Comparison of ENCODE assay signal across 34 cellular contexts in the genomic region with DNA sequence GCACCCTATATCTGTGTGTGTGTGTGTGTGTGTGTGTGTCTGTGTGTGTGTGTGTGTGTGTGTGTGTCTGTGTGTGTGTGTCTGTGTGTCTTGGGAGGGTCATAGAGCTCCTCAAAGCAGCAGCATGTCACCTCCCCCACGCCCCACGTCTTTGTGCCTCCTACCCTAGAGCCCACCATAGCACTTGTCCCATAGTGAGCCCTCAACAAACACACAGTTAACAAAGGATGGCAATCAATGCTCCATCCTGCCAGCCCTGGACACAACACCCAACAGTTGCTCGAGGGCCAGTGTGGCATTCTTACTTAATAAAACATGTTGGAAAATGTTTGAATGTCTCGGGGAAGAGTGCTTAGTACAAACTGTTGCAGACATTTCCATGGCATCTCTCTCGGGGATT. TPM values are rescaled to one million over a fixed set of nuclear protein-coding genes. Genes with fewer than 3 reads are reported as not detected.
DNase-seq lines count a peak whose midpoint lies in the region; ATAC-seq and TF ChIP-seq lines count a peak whose summit lies in the region.
"Had no signal": no experiment of that assay in that cellular context is flagged by ENCODE, and none has a peak within 500 bp of the region (broad histone marks: within the 10 kb centered on the region; RNA-seq: fewer than 3 reads in every experiment).

No MANE protein-coding gene starts in this region.

- no peak for ATAC-seq in GM19467 (IDR thresholded peaks at IDR 0.05; ENCODE audit: unreplicated experiment)
- ATAC-seq: A549; CD8-positive, alpha-beta T cell had no signal

- H3K4me1 ChIP-seq in esophagus muscularis mucosa (no peaks in the 10 kb centered on the region), parathyroid adenoma (peaks cover 18% of the 10 kb centered on the region)
- H3K4me1 ChIP-seq: A549; BE2C; BLaER1; BLaER1 treated with 17β-estradiol and CSF1 and Interleukin-3, amounts not matched to agents 10 nM and 100 nM; Caco-2 had no signal

- intact Hi-C loops in esophagus muscularis mucosa (cut with DNase I), result no loop called here
- intact Hi-C loops in dorsolateral prefrontal cortex (cut with DNase I), result no loop called here

- H3K4me1 Mint-ChIP-seq in osteocyte (ENCODE audit: unreplicated experiment), result no peaks in the 10 kb centered on the region
- H3K4me1 Mint-ChIP-seq: B cell; CD14-positive monocyte; CD4-positive, alpha-beta memory T cell; CD4-positive, CD25-positive, alpha-beta regulatory T cell; CD8-positive, alpha-beta memory T cell had no signal

- H3K4me3 ChIP-seq in esophagus muscularis mucosa, result no peak overlapping the region
- no peak overlapping the region for H3K4me3 ChIP-seq in parathyroid adenoma (ENCODE audit: low read depth, low read length)
- H3K4me3 ChIP-seq in dorsolateral prefrontal cortex, result no peak overlapping the region
- H3K4me3 ChIP-seq: A549; BLaER1; BLaER1 treated with 17β-estradiol and CSF1 and Interleukin-3, amounts not matched to agents 10 nM and 100 nM had no signal

- H3K36me3 ChIP-seq in esophagus muscularis mucosa, result no peaks in the 10 kb centered on the region
- H3K36me3 ChIP-seq in parathyroid adenoma (ENCODE audit: control insufficient read depth, insufficient read depth, low read length), result no peaks in the 10 kb centered on the region
- H3K36me3 ChIP-seq: BE2C; BLaER1; BLaER1 treated with 17β-estradiol and CSF1 and Interleukin-3, amounts not matched to agents 10 nM and 100 nM had no signal

- no peak overlapping the region for H3K27ac Mint-ChIP-seq in osteocyte (ENCODE audit: unreplicated experiment)
- H3K27ac Mint-ChIP-seq: B cell; CD14-positive monocyte; CD4-positive, alpha-beta memory T cell; CD4-positive, alpha-beta T cell; CD4-positive, CD25-positive, alpha-beta regulatory T cell; CD8-positive, alpha-beta T cell had no signal

- whole genome bisulfite sequencing in esophagus muscularis mucosa, result 81% methylated on average over 5 of the region's 5 CpGs

- H3K27me3 Mint-ChIP-seq in osteocyte (ENCODE audit: unreplicated experiment), result peaks cover 9% of the 10 kb centered on the region

- TF ChIP-seq POLR2A in esophagus muscularis mucosa (IDR thresholded peaks at IDR 0.05; ENCODE audit: low read depth), result no peak

- H3K9me3 ChIP-seq in esophagus muscularis mucosa, result peaks cover 0 to 7% (median 0%) of the 10 kb centered on the region in 4 donors
- H3K9me3 ChIP-seq in parathyroid adenoma (ENCODE audit: control insufficient read depth, low read length), result no peaks in the 10 kb centered on the region
- H3K9me3 ChIP-seq: A549, BE2C had no signal

- H2AFZ ChIP-seq in parathyroid adenoma, result peak overlapping the region; percentile 68

- H3K27me3 ChIP-seq in esophagus muscularis mucosa (peaks cover 0 to 19% (median 0%) of the 10 kb centered on the region in 4 donors), parathyroid adenoma (ENCODE audit: control insufficient read depth, insufficient read depth, low read length) (no peaks in the 10 kb centered on the region), dorsolateral prefrontal cortex (peaks cover 0 to 9% (median 0%) of the 10 kb centered on the region in 45 donors)
- H3K27me3 ChIP-seq: BE2C; BLaER1; BLaER1 treated with 17β-estradiol and CSF1 and Interleukin-3, amounts not matched to agents 10 nM and 100 nM had no signal

- TF ChIP-seq EP300 in esophagus muscularis mucosa (IDR thresholded peaks at IDR 0.05), result no peak

- H3K27ac ChIP-seq in esophagus muscularis mucosa (replicated peaks in 1 of 4) (no peak overlapping the region), parathyroid adenoma (peak overlapping the region; percentile 27), dorsolateral prefrontal cortex (no peak overlapping the region)
- H3K27ac ChIP-seq: 22Rv1; A549; BLaER1; BLaER1 treated with 17β-estradiol and CSF1 and Interleukin-3, amounts not matched to agents 10 nM and 100 nM; C4-2B had no signal

- no peaks in the 10 kb centered on the region for H3K79me2 ChIP-seq in parathyroid adenoma

- H3K4me3 Mint-ChIP-seq in osteocyte (ENCODE audit: unreplicated experiment), result no peak overlapping the region
- H3K4me3 Mint-ChIP-seq: B cell; CD14-positive monocyte; CD4-positive, alpha-beta memory T cell; CD4-positive, alpha-beta T cell; CD4-positive, CD25-positive, alpha-beta regulatory T cell; CD8-positive, alpha-beta memory T cell; CD8-positive, alpha-beta T cell had no signal

- H3K4me2 ChIP-seq in parathyroid adenoma (ENCODE audit: low read length), result no peak overlapping the region
- H3K4me2 ChIP-seq: A549; BLaER1; BLaER1 treated with 17β-estradiol and CSF1 and Interleukin-3, amounts not matched to agents 10 nM and 100 nM had no signal

- no peak overlapping the region for H3K9ac ChIP-seq in parathyroid adenoma
- H3K9ac ChIP-seq: BLaER1; BLaER1 treated with 17β-estradiol and CSF1 and Interleukin-3, amounts not matched to agents 10 nM and 100 nM had no signal

- no peaks in the 10 kb centered on the region for H3K36me3 Mint-ChIP-seq in osteocyte (ENCODE audit: unreplicated experiment)
- H3K36me3 Mint-ChIP-seq: CD14-positive monocyte; CD4-positive, alpha-beta memory T cell; CD4-positive, CD25-positive, alpha-beta regulatory T cell; CD8-positive, alpha-beta memory T cell; CD8-positive, alpha-beta T cell had no signal

- peak; percentile 74 for DNase-seq in esophagus muscularis mucosa (ENCODE audit: extremely low spot score)
- DNase-seq in osteocyte (ENCODE audit: extremely low spot score, unreplicated experiment), result peak; percentile 51
- DNase-seq in kidney glomerular epithelial cell (lab: John Stamatoyannopoulos, UW), result no peak
- DNase-seq in dorsolateral prefrontal cortex, result no peak
- DNase-seq: 8988T; ACHN; AML-193; BE2C; C1 segment of cervical spinal cord; Caco-2; Calu3; CD4-positive, alpha-beta memory T cell; CD4-positive, alpha-beta T cell; CD4-positive, CD25-positive, alpha-beta regulatory T cell; CD8-positive, alpha-beta memory T cell; CD8-positive, alpha-beta T cell; COR-L47; DMS 273 treated with DMSO at 0.1 percent for 48 hours; DMS153; DMS53; DND-41; EL had no signal

- peaks cover 12% of the 10 kb centered on the region for H3K9me3 Mint-ChIP-seq in osteocyte (ENCODE audit: unreplicated experiment)
- H3K9me3 Mint-ChIP-seq: CD4-positive, alpha-beta T cell; CD8-positive, alpha-beta memory T cell; CD8-positive, alpha-beta T cell had no signal

- TF ChIP-seq CTCF in esophagus muscularis mucosa (IDR thresholded peaks at IDR 0.05) (no peak), osteocyte (IDR thresholded peaks at IDR 0.05) (no peak), parathyroid adenoma (IDR thresholded peaks at IDR 0.05) (no peak), dorsolateral prefrontal cortex (IDR thresholded peaks at IDR 0.05 in 54 of 56, conservative IDR thresholded peaks at IDR 0.05 in 2 of 56; ENCODE audit: low read depth in 1 of 56, partially characterized antibody in 56 of 56) (no peak)

RNA-seq across cellular contexts. Expression of gene C10orf53, which starts 30.5 kb away (rescaled TPM):
- total RNA-seq in esophagus muscularis mucosa, result not detected
- total RNA-seq in osteocyte, result not detected in 2 replicates
- total RNA-seq in dorsolateral prefrontal cortex, result under 1 TPM in 10 of 120 experiments, not detected in 110; 0.16 to 0.73 (median 0.24) TPM
- total RNA-seq: A172; A673; B cell; Caco-2; Calu3; CD4-positive, alpha-beta memory T cell; CD4-positive, alpha-beta T cell; CD4-positive, CD25-positive, alpha-beta regulatory T cell; CD8-positive, alpha-beta memory T cell; CD8-positive, alpha-beta T cell; Daoy had no signal

RNA-seq across cellular contexts. Expression of gene OGDHL, which starts 52.2 kb away (rescaled TPM):
- 1 to 10 TPM in 2 of 4 donors, under 1 TPM in 2; 0.42 to 2.0 (median 0.95) TPM for total RNA-seq in esophagus muscularis mucosa
- total RNA-seq in osteocyte, result 0.86 and 1.7 TPM in 2 replicates
- 100 to 1,000 TPM in 37 of 120 experiments, 10 to 100 TPM in 83; 33.8 to 121 (median 91.9) TPM for total RNA-seq in dorsolateral prefrontal cortex
- total RNA-seq: B cell; CD4-positive, alpha-beta memory T cell; CD4-positive, alpha-beta T cell; CD4-positive, CD25-positive, alpha-beta regulatory T cell had no signal

Comparison
In these comparisons a context has a peak if more than half of its experiments do, and no peak if none do; other contexts are left out.
1. DNase-seq: peak in esophagus muscularis mucosa (single experiment) and osteocyte (single experiment); none in kidney glomerular epithelial cell (single experiment) and dorsolateral prefrontal cortex (0 of 10).
2. RNA of gene OGDHL, which starts 52.2 kb away (total RNA-seq): 33.8 to 121 TPM in dorsolateral prefrontal cortex; 0.86 to 1.7 TPM in osteocyte and 0.42 to 2.0 TPM in esophagus muscularis mucosa; every median in the first group is over 10 times any median in the second.